ENCODE assay signal across 8 cellular contexts in the genomic region with DNA sequence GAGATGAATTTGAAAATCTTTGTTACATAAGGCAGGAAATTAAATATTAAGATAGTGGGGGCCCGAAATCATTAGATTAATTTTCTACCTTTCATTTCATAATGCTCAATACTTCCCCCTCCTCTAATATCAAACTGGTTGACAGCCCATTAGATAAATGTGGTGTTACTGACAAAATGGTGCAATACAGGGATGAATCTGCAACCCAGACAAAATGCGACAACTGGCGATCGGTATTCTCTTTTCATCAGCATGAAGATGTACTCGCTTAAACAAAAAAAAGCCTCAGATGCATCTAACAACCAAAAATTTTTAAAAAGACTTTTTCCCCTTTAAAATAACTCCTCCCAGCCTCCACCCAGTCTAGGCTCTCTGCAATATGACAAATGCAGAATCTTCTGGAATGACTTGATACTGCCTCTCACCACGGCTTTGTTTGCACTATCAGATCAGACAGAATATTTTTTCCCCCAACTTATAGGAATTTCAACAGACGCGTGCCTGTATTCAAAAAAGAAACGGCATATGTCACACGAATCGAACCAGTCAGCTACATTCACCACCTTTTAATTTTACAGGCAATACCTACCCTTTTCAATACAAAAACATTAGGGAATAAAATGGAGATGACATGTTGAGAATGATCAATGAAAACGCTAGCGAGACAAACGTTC. TPM values are rescaled to one million over a fixed set of nuclear protein-coding genes. Genes with fewer than 3 reads are reported as not detected.
DNase-seq lines count a peak whose midpoint lies in the region; ATAC-seq and TF ChIP-seq lines count a peak whose summit lies in the region.

No MANE protein-coding gene starts in this region.

- H3K4me3 ChIP-seq in iPS-18c (ENCODE audit: insufficient read depth, low read depth, low read length) (peak overlapping the region; percentile 99), subcutaneous abdominal adipose tissue (ENCODE audit: low read depth in 1 of 5, low read length in 5 of 5) (peak overlapping the region; percentile 87 to 99 (median 96))

- H3K9ac ChIP-seq in subcutaneous abdominal adipose tissue (ENCODE audit: low read length in 5 of 5): peak overlapping the region; percentile 89 to 99 (median 94)

- intact Hi-C loops in activated CD8-positive, alpha-beta T cell treated with anti-CD3 and anti-CD28 coated beads for 36 hours (cut with micrococcal nuclease): no loop called here

- POLR2A ChIA-PET in activated CD8-positive, alpha-beta T cell treated with anti-CD3 and anti-CD28 coated beads for 36 hours (lab: Charles Lee): interaction anchor here (0.9 to 1.9 kb wide), 6 partner anchors 16 to 40 kb away, joined by 3 to 8 read pairs (median 5); no protein-coding TSS in a partner anchor

- H3K9me3 ChIP-seq in iPS-18c (ENCODE audit: control insufficient read depth, insufficient read depth, low read length) (peaks cover 2% of the 10 kb centered on the region), subcutaneous abdominal adipose tissue (ENCODE audit: control insufficient read depth in 5 of 5, low read length in 5 of 5) (no peaks in the 10 kb centered on the region)

- H3K4me1 ChIP-seq in subcutaneous abdominal adipose tissue (ENCODE audit: control insufficient read depth in 5 of 5, insufficient read depth in 5 of 5, low read length in 5 of 5): peaks cover 3 to 61% (median 55%) of the 10 kb centered on the region in 5 donors

- no peak for DNase-seq in activated T-cell treated with anti-CD3 and anti-CD28 coated beads, Interleukin-2, amount 50 U/mL, for 24 hours
- DNase-seq in activated T-cell treated with anti-CD3 and anti-CD28 coated beads for 4 hours: no peak
- DNase-seq in activated CD8-positive, alpha-beta T cell treated with anti-CD3 and anti-CD28 coated beads for 36 hours: no peak
- no peak for DNase-seq in CD1c-positive myeloid dendritic cell (ENCODE audit: extremely low spot score)
- no peak for DNase-seq in AML-193 (lab: John Stamatoyannopoulos, UW)
- no peak for DNase-seq in NCI-H187 (lab: John Stamatoyannopoulos, UW)

- H3K4me3 Mint-ChIP-seq in activated T-cell treated with anti-CD3 and anti-CD28 coated beads, Interleukin-2, amount 50 U/mL, for 24 hours: peak overlapping the region; percentile 89
- H3K4me3 Mint-ChIP-seq in activated CD8-positive, alpha-beta T cell treated with anti-CD3 and anti-CD28 coated beads for 36 hours: peak overlapping the region; percentile 96

- peaks cover 55% of the 10 kb centered on the region for H3K36me3 Mint-ChIP-seq in activated T-cell treated with anti-CD3 and anti-CD28 coated beads, Interleukin-2, amount 50 U/mL, for 24 hours (ENCODE audit: low read depth)
- H3K36me3 Mint-ChIP-seq in activated CD8-positive, alpha-beta T cell treated with anti-CD3 and anti-CD28 coated beads for 36 hours (ENCODE audit: low read depth): peaks cover 39% of the 10 kb centered on the region

- ATAC-seq in activated CD8-positive, alpha-beta T cell treated with anti-CD3 and anti-CD28 coated beads for 36 hours: no peak

- H3K27me3 ChIP-seq in subcutaneous abdominal adipose tissue (ENCODE audit: control insufficient read depth in 5 of 5, insufficient read depth in 4 of 5, low read length in 5 of 5): no peaks in the 10 kb centered on the region

- H3K9me3 Mint-ChIP-seq in activated T-cell treated with anti-CD3 and anti-CD28 coated beads, Interleukin-2, amount 50 U/mL, for 24 hours: no peaks in the 10 kb centered on the region
- no peaks in the 10 kb centered on the region for H3K9me3 Mint-ChIP-seq in activated CD8-positive, alpha-beta T cell treated with anti-CD3 and anti-CD28 coated beads for 36 hours

- H3K36me3 ChIP-seq in subcutaneous abdominal adipose tissue (ENCODE audit: control insufficient read depth in 5 of 5, insufficient read depth in 5 of 5, low read length in 5 of 5): peaks cover 4 to 13% (median 7%) of the 10 kb centered on the region in 5 donors

- peaks cover 52% of the 10 kb centered on the region for H3K4me1 Mint-ChIP-seq in activated T-cell treated with anti-CD3 and anti-CD28 coated beads, Interleukin-2, amount 50 U/mL, for 24 hours (ENCODE audit: low read depth)
- peaks cover 37% of the 10 kb centered on the region for H3K4me1 Mint-ChIP-seq in activated CD8-positive, alpha-beta T cell treated with anti-CD3 and anti-CD28 coated beads for 36 hours (ENCODE audit: low read depth)

- CTCF ChIA-PET in activated CD8-positive, alpha-beta T cell treated with anti-CD3 and anti-CD28 coated beads for 36 hours (lab: Charles Lee): interaction anchor here (1.0 to 1.6 kb wide), 3 partner anchors 39 to 179 kb away, joined by 4 to 5 read pairs (median 5); no protein-coding TSS in a partner anchor

- H3K27ac Mint-ChIP-seq in activated T-cell treated with anti-CD3 and anti-CD28 coated beads, Interleukin-2, amount 50 U/mL, for 24 hours: peak overlapping the region; percentile 97
- peak overlapping the region; percentile 97 for H3K27ac Mint-ChIP-seq in activated CD8-positive, alpha-beta T cell treated with anti-CD3 and anti-CD28 coated beads for 36 hours

- peak overlapping the region; percentile 99 for H3K27ac ChIP-seq in subcutaneous abdominal adipose tissue (ENCODE audit: low read depth, low read length)

- no peak for TF ChIP-seq CTCF in activated CD8-positive, alpha-beta T cell treated with anti-CD3 and anti-CD28 coated beads for 36 hours (IDR thresholded peaks at IDR 0.05)

- no peaks in the 10 kb centered on the region for H3K27me3 Mint-ChIP-seq in activated T-cell treated with anti-CD3 and anti-CD28 coated beads, Interleukin-2, amount 50 U/mL, for 24 hours
- no peaks in the 10 kb centered on the region for H3K27me3 Mint-ChIP-seq in activated CD8-positive, alpha-beta T cell treated with anti-CD3 and anti-CD28 coated beads for 36 hours

RNA-seq across cellular contexts. Expression of gene YWHAG, which starts 1.3 kb away (rescaled TPM):
- total RNA-seq in activated CD8-positive, alpha-beta T cell treated with anti-CD3 and anti-CD28 coated beads for 36 hours: 100 to 1,000 TPM; 138 to 143 TPM

RNA-seq across cellular contexts. Expression of gene SSC4D, which starts 52.0 kb away (rescaled TPM):
- total RNA-seq in activated CD8-positive, alpha-beta T cell treated with anti-CD3 and anti-CD28 coated beads for 36 hours: under 1 TPM; 0.67 to 0.68 TPM

RNA-seq across cellular contexts. Expression of gene HSPB1, which starts 55.0 kb away (rescaled TPM):
- total RNA-seq in activated CD8-positive, alpha-beta T cell treated with anti-CD3 and anti-CD28 coated beads for 36 hours: 100 to 1,000 TPM; 104 to 109 TPM
